20 cellular contexts compared by ENCODE assay signal in the genomic region with DNA sequence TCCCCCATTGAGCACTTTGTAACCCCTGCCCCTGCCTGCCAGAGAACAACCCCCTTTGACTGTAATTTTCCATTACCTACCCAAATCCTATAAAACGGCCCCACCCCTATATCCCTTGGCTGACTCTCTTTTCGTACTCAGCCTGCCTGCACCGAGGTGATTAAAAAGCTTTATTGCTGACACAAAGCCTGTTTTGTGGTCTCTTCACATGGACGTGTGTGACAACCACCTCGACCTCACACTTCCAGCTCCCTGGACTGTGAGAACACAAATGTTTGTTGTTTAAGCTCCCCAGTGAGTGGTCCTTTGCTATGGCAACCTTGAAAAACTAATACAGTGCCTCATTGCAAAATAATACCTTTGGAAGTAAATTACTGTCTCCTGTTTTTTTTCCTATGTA.
DNase-seq lines count a peak whose midpoint lies in the region; ATAC-seq and TF ChIP-seq lines count a peak whose summit lies in the region.
"Had no signal": no experiment of that assay in that cellular context is flagged by ENCODE, and none has a peak within 500 bp of the region (broad histone marks: within the 10 kb centered on the region; RNA-seq: fewer than 3 reads in every experiment).

No MANE protein-coding gene starts in this region.

- H3K79me1 ChIP-seq in neuronal stem cell (ENCODE audit: low read depth, low read length): no peaks in the 10 kb centered on the region

- H3K36me3 Mint-ChIP-seq in GM23338 (ENCODE audit: low read depth) (no peaks in the 10 kb centered on the region), endodermal cell (ENCODE audit: low read depth) (no peaks in the 10 kb centered on the region)
- H3K36me3 Mint-ChIP-seq: CD4-positive, CD25-positive, alpha-beta regulatory T cell had no signal

- no peak overlapping the region for H3K18ac ChIP-seq in neuronal stem cell (ENCODE audit: low read length)

- peak; percentile 3 for DNase-seq in GM23338 (ENCODE audit: low spot score)
- peak; percentile 17 for DNase-seq in PC-3
- peak; percentile 43 for DNase-seq in endodermal cell
- peak; percentile 5 for DNase-seq in neuronal stem cell (ENCODE audit: low spot score)
- DNase-seq in GOT3 (lab: John Stamatoyannopoulos, UW): no peak
- DNase-seq in NCI-H2107 (lab: John Stamatoyannopoulos, UW): no peak
- DNase-seq in mesenteric fat pad (ENCODE audit: low spot score): no peak
- DNase-seq: CD4-positive, CD25-positive, alpha-beta regulatory T cell; Karpas-422; MG63; NCI-H1105 treated with DMSO at 0.1 percent for 48 hours; NCI-H146; NCI-H2029; NCI-H446 treated with DMSO at 0.1 percent for 48 hours; NCI-H526; OCI-M1; SIG-M5 had no signal

- H3K36me3 ChIP-seq in GM23338 (ENCODE audit: insufficient read depth) (no peaks in the 10 kb centered on the region), PC-3 (ENCODE audit: low read depth, low read length) (no peaks in the 10 kb centered on the region), endodermal cell (ENCODE audit: control insufficient read depth, insufficient read depth, low read length) (no peaks in the 10 kb centered on the region), neuronal stem cell (replicated peaks in 1 of 2; ENCODE audit: control insufficient read depth in 2 of 2, insufficient read depth in 2 of 2, low read length in 2 of 2) (no peaks in the 10 kb centered on the region)
- H3K36me3 ChIP-seq: BLaER1, MG63 had no signal

- no peaks in the 10 kb centered on the region for H3K27me3 ChIP-seq in GM23338 (ENCODE audit: insufficient read depth)
- H3K27me3 ChIP-seq in PC-3 (ENCODE audit: low read length): no peaks in the 10 kb centered on the region
- H3K27me3 ChIP-seq in endodermal cell (ENCODE audit: control insufficient read depth, insufficient read depth, low read length, poor library complexity, severe bottlenecking): no peaks in the 10 kb centered on the region
- no peaks in the 10 kb centered on the region for H3K27me3 ChIP-seq in neuronal stem cell (ENCODE audit: control insufficient read depth in 3 of 3, insufficient read depth in 3 of 3, low read depth in 1 of 3, low read length in 3 of 3)
- H3K27me3 ChIP-seq: BLaER1, MG63 had no signal

- TF ChIP-seq CTCF in GM23338 (conservative IDR thresholded peaks at IDR 0.05; ENCODE audit: low read depth in 2 of 2) (no peak), PC-3 (conservative IDR thresholded peaks at IDR 0.05; ENCODE audit: low read depth, low read length) (no peak), endodermal cell (conservative IDR thresholded peaks at IDR 0.05) (no peak)

- H2BK15ac ChIP-seq in neuronal stem cell (ENCODE audit: low read length): no peak overlapping the region

- 81 to 84% methylated on average over 4 to 5 of the region's 5 CpGs for WGBS in endodermal cell (ENCODE audit: insufficient coverage in 1 of 2, insufficient read length in 1 of 2), 2 experiments
- WGBS in neuronal stem cell (ENCODE audit: extremely low coverage in 2 of 2, insufficient read length in 2 of 2, insufficient replicate concordance in 1 of 2), 2 donors: no CpG with 5 or more reads among the region's 5 CpGs

- no peak overlapping the region for H4K91ac ChIP-seq in neuronal stem cell (ENCODE audit: low read depth, low read length, poor library complexity)

- H3K9me3 Mint-ChIP-seq in GM23338: no peaks in the 10 kb centered on the region
- no peaks in the 10 kb centered on the region for H3K9me3 Mint-ChIP-seq in endodermal cell
- H3K9me3 Mint-ChIP-seq: CD4-positive, CD25-positive, alpha-beta regulatory T cell had no signal

- no peaks in the 10 kb centered on the region for H3K9me2 ChIP-seq in GM23338 (ENCODE audit: insufficient read depth)
- no peaks in the 10 kb centered on the region for H3K9me2 ChIP-seq in PC-3 (replicated peaks; ENCODE audit: low read length)

- H2BK120ac ChIP-seq in neuronal stem cell (ENCODE audit: low read depth, low read length): no peak overlapping the region

- H3K27me3 Mint-ChIP-seq in GM23338 (ENCODE audit: insufficient read depth, low read depth, poor library complexity) (no peaks in the 10 kb centered on the region), endodermal cell (ENCODE audit: insufficient read depth) (no peaks in the 10 kb centered on the region)
- H3K27me3 Mint-ChIP-seq: CD4-positive, CD25-positive, alpha-beta regulatory T cell had no signal

- POLR2A ChIA-PET in PC-3 (lab: Charles Lee; ENCODE audit: unreplicated experiment): no interaction called here

- no peaks in the 10 kb centered on the region for H3K79me2 ChIP-seq in GM23338 (replicated peaks; ENCODE audit: insufficient read depth)
- H3K79me2 ChIP-seq in PC-3 (ENCODE audit: low read length): no peaks in the 10 kb centered on the region

- H3K27ac ChIP-seq in GM23338 (ENCODE audit: low read depth) (no peak overlapping the region), PC-3 (ENCODE audit: low read length) (no peak overlapping the region), endodermal cell (ENCODE audit: low read depth, low read length) (no peak overlapping the region), neuronal stem cell (replicated peaks; ENCODE audit: low read length) (no peak overlapping the region)
- H3K27ac ChIP-seq: BLaER1, SK-N-MC had no signal

- BruUV-seq in PC-3 (replicated peaks; lab: Mats Ljungman, UMichigan): no TSS peak

- H2BK12ac ChIP-seq in neuronal stem cell (ENCODE audit: low read length): no peak overlapping the region

- H3K4me1 ChIP-seq in GM23338 (ENCODE audit: insufficient read depth) (no peaks in the 10 kb centered on the region), PC-3 (ENCODE audit: insufficient read depth, low read length) (peaks cover 5% of the 10 kb centered on the region), endodermal cell (ENCODE audit: control insufficient read depth, insufficient read depth, low read length) (no peaks in the 10 kb centered on the region), neuronal stem cell (ENCODE audit: control insufficient read depth in 2 of 2, insufficient read depth in 1 of 2, low read depth in 1 of 2, low read length in 2 of 2) (peaks cover 0 to 3% of the 10 kb centered on the region in 2 donors)
- H3K4me1 ChIP-seq: BLaER1 had no signal

- no peak overlapping the region for H3K4ac ChIP-seq in neuronal stem cell (ENCODE audit: low read length)

- H3F3A ChIP-seq in GM23338 (replicated peaks; ENCODE audit: low read depth): no peaks in the 10 kb centered on the region
- H3F3A ChIP-seq in PC-3 (ENCODE audit: low read length, unreplicated experiment): no peaks in the 10 kb centered on the region

- H3K9ac ChIP-seq in PC-3 (ENCODE audit: low read length) (no peak overlapping the region), endodermal cell (ENCODE audit: extremely low read depth, low read length, poor library complexity, severe bottlenecking) (no peak overlapping the region), neuronal stem cell (ENCODE audit: low read depth, low read length, poor library complexity) (no peak overlapping the region)
- H3K9ac ChIP-seq: BLaER1 had no signal

- no peak overlapping the region for H2AK5ac ChIP-seq in neuronal stem cell (ENCODE audit: low read depth, low read length)

- CTCF ChIA-PET in PC-3 (lab: Charles Lee): interaction anchor here (0.6 kb wide), 1 partner anchor 44 kb away, joined by 4 read pairs; no protein-coding TSS in a partner anchor

- no peak overlapping the region for H3K27ac Mint-ChIP-seq in GM23338
- H3K27ac Mint-ChIP-seq in endodermal cell: no peak overlapping the region
- H3K27ac Mint-ChIP-seq: CD4-positive, CD25-positive, alpha-beta regulatory T cell had no signal

- H4K8ac ChIP-seq in neuronal stem cell (ENCODE audit: low read depth, low read length): no peak overlapping the region

- no peak overlapping the region; the same call in 1 of the 2 replicates for H2AFZ ChIP-seq in GM23338
- no peak overlapping the region for H2AFZ ChIP-seq in PC-3 (ENCODE audit: low read length)
- H2AFZ ChIP-seq in neuronal stem cell (ENCODE audit: low read length): no peak overlapping the region

- no peak overlapping the region for H2BK5ac ChIP-seq in neuronal stem cell (ENCODE audit: low read length)

- no peak overlapping the region for H3K4me2 ChIP-seq in GM23338
- H3K4me2 ChIP-seq in PC-3 (ENCODE audit: low read length): no peak overlapping the region
- H3K4me2 ChIP-seq in neuronal stem cell (ENCODE audit: insufficient read depth, low read length, poor library complexity, severe bottlenecking): peak overlapping the region; percentile 12
- H3K4me2 ChIP-seq: BLaER1 had no signal

- H3K9me3 ChIP-seq in PC-3 (ENCODE audit: low read length): no peaks in the 10 kb centered on the region
- no peaks in the 10 kb centered on the region for H3K9me3 ChIP-seq in endodermal cell (ENCODE audit: control insufficient read depth, low read length)
- no peaks in the 10 kb centered on the region for H3K9me3 ChIP-seq in neuronal stem cell (replicated peaks in 1 of 2; ENCODE audit: control insufficient read depth in 2 of 2, insufficient read depth in 1 of 2, low read depth in 1 of 2, low read length in 2 of 2)
- H3K9me3 ChIP-seq: BLaER1, MG63 had no signal

- H3K4me3 Mint-ChIP-seq in GM23338: no peak overlapping the region
- no peak overlapping the region for H3K4me3 Mint-ChIP-seq in endodermal cell
- H3K4me3 Mint-ChIP-seq: CD4-positive, CD25-positive, alpha-beta regulatory T cell had no signal

- H3K23ac ChIP-seq in neuronal stem cell (ENCODE audit: low read depth, low read length, poor library complexity): no peak overlapping the region

- H3K4me3 ChIP-seq in GM23338: no peak overlapping the region
- H3K4me3 ChIP-seq in PC-3 (ENCODE audit: low read length): no peak overlapping the region
- H3K4me3 ChIP-seq in endodermal cell (ENCODE audit: low read length): no peak overlapping the region
- H3K4me3 ChIP-seq in neuronal stem cell (ENCODE audit: low read length in 2 of 2): no peak overlapping the region
- H3K4me3 ChIP-seq: BLaER1, MG63, SK-N-MC had no signal

- intact Hi-C loops in PC-3 (cut with micrococcal nuclease): no loop called here

- no peak for ATAC-seq in GM23338
- ATAC-seq in PC-3: peak; percentile 57
- no peak for ATAC-seq in GM18517 (IDR thresholded peaks at IDR 0.05; ENCODE audit: unreplicated experiment)

- no peaks in the 10 kb centered on the region for H3K4me1 Mint-ChIP-seq in GM23338
- H3K4me1 Mint-ChIP-seq in endodermal cell: no peaks in the 10 kb centered on the region
- H3K4me1 Mint-ChIP-seq: CD4-positive, CD25-positive, alpha-beta regulatory T cell had no signal

- no peak overlapping the region for H3K14ac ChIP-seq in neuronal stem cell (ENCODE audit: low read length)

- no peaks in the 10 kb centered on the region for H4K20me1 ChIP-seq in GM23338 (replicated peaks; ENCODE audit: insufficient read depth)
- no peaks in the 10 kb centered on the region for H4K20me1 ChIP-seq in PC-3 (ENCODE audit: low read length)
- H4K20me1 ChIP-seq: BLaER1 had no signal

TF ChIP-seq in GM23338, 12 proteins besides CTCF, POLR2A, EP300 and RAD21 (continues in another document):
- no peak for TF ChIP-seq ZNF331 (CRISPR knock-in tag; IDR thresholded peaks at IDR 0.05; ENCODE audit: low read depth)

Comparison
In these comparisons a context has a peak if more than half of its experiments do, and no peak if none do; other contexts are left out.
1. DNase-seq: peak in GM23338 (single experiment), PC-3 (single experiment), endodermal cell (single experiment) and neuronal stem cell (single experiment); none in GOT3 (single experiment), NCI-H2107 (single experiment) and mesenteric fat pad (single experiment).